ENCODE assay signal across 9 cellular contexts in genomic region chr20:41524980-41525613, GRCh38.
DNase-seq lines count a peak whose midpoint lies in the region; ATAC-seq and TF ChIP-seq lines count a peak whose summit lies in the region.
"Had no signal": no experiment of that assay in that cellular context is flagged by ENCODE, and none has a peak within 500 bp of the region (broad histone marks: within the 10 kb centered on the region; RNA-seq: fewer than 3 reads in every experiment).

No MANE protein-coding gene starts in this region.

- peaks cover 3 to 14% (median 9%) of the 10 kb centered on the region in 4 donors for H3K4me1 ChIP-seq in upper lobe of left lung

- H3K27ac Mint-ChIP-seq in activated CD8-positive, alpha-beta T cell treated with anti-CD3 and anti-CD28 coated beads for 36 hours: peak overlapping the region; percentile 47
- no peak overlapping the region for H3K27ac Mint-ChIP-seq in activated CD8-positive, alpha-beta T cell treated with anti-CD3 and anti-CD28 coated beads, Interleukin-2, amount 10 ng/mL, durations not matched to agents 7 days and 5 days
- H3K27ac Mint-ChIP-seq in activated CD4-positive, alpha-beta memory T cell treated with anti-CD3 and anti-CD28 coated beads, Interleukin-2, amount 10 ng/mL, durations not matched to agents 7 days and 5 days: no peak overlapping the region

- ATAC-seq in activated CD8-positive, alpha-beta T cell treated with anti-CD3 and anti-CD28 coated beads for 36 hours: no peak
- ATAC-seq in activated CD8-positive, alpha-beta T cell treated with anti-CD3 and anti-CD28 coated beads, Interleukin-2, amount 10 ng/mL, durations not matched to agents 7 days and 5 days: no peak
- ATAC-seq in upper lobe of left lung (ENCODE audit: low FRiP score in 2 of 2) (peak; percentile 55 to 78), GM18870 (IDR thresholded peaks at IDR 0.05; ENCODE audit: unreplicated experiment) (no peak)

- no peak for TF ChIP-seq POLR2A in upper lobe of left lung (IDR thresholded peaks at IDR 0.05)

- TF ChIP-seq EP300 in upper lobe of left lung (IDR thresholded peaks at IDR 0.05): no peak

- H3K27me3 Mint-ChIP-seq in activated CD8-positive, alpha-beta T cell treated with anti-CD3 and anti-CD28 coated beads for 36 hours: no peaks in the 10 kb centered on the region
- no peaks in the 10 kb centered on the region for H3K27me3 Mint-ChIP-seq in activated CD8-positive, alpha-beta T cell treated with anti-CD3 and anti-CD28 coated beads, Interleukin-2, amount 10 ng/mL, durations not matched to agents 7 days and 5 days (ENCODE audit: low read depth)
- H3K27me3 Mint-ChIP-seq in activated CD4-positive, alpha-beta memory T cell treated with anti-CD3 and anti-CD28 coated beads, Interleukin-2, amount 10 ng/mL, durations not matched to agents 7 days and 5 days: no peaks in the 10 kb centered on the region

- H3K4me3 Mint-ChIP-seq in activated CD8-positive, alpha-beta T cell treated with anti-CD3 and anti-CD28 coated beads for 36 hours: no peak overlapping the region
- H3K4me3 Mint-ChIP-seq in activated CD8-positive, alpha-beta T cell treated with anti-CD3 and anti-CD28 coated beads, Interleukin-2, amount 10 ng/mL, durations not matched to agents 7 days and 5 days: no peak overlapping the region
- H3K4me3 Mint-ChIP-seq in activated CD4-positive, alpha-beta memory T cell treated with anti-CD3 and anti-CD28 coated beads, Interleukin-2, amount 10 ng/mL, durations not matched to agents 7 days and 5 days: no peak overlapping the region

- WGBS in upper lobe of left lung, 2 donors: 41 to 45% methylated on average over 6 of the region's 6 CpGs

- no peak overlapping the region for H3K27ac ChIP-seq in upper lobe of left lung

- no peaks in the 10 kb centered on the region for H3K27me3 ChIP-seq in upper lobe of left lung

- no peaks in the 10 kb centered on the region for H3K36me3 ChIP-seq in upper lobe of left lung

- DNase-seq in activated CD8-positive, alpha-beta T cell treated with anti-CD3 and anti-CD28 coated beads for 36 hours: no peak
- no peak for DNase-seq in activated CD8-positive, alpha-beta T cell treated with anti-CD3 and anti-CD28 coated beads, Interleukin-2, amount 10 ng/mL, durations not matched to agents 7 days and 5 days
- DNase-seq in cerebellar nuclear complex (lab: John Stamatoyannopoulos, UW) (peak; percentile 40 to 85), medulla oblongata (ENCODE audit: extremely low spot score) (peak; percentile 30), upper lobe of left lung (peak in 1 of 2 donors; percentile 80), mesenteric fat pad (ENCODE audit: low spot score) (no peak)
- DNase-seq in activated CD4-positive, alpha-beta memory T cell treated with anti-CD3 and anti-CD28 coated beads, Interleukin-2, amount 10 ng/mL, durations not matched to agents 7 days and 5 days: no peak
- DNase-seq: activated naive CD4-positive, alpha-beta T cell treated with anti-CD3 and anti-CD28 coated beads, Interleukin-2, amount 50 U/mL, for 16 hours had no signal

- H3K9me3 ChIP-seq in upper lobe of left lung: no peaks in the 10 kb centered on the region

- H3K9me3 Mint-ChIP-seq in activated CD8-positive, alpha-beta T cell treated with anti-CD3 and anti-CD28 coated beads for 36 hours: no peaks in the 10 kb centered on the region
- no peaks in the 10 kb centered on the region for H3K9me3 Mint-ChIP-seq in activated CD8-positive, alpha-beta T cell treated with anti-CD3 and anti-CD28 coated beads, Interleukin-2, amount 10 ng/mL, durations not matched to agents 7 days and 5 days (ENCODE audit: insufficient read depth)
- H3K9me3 Mint-ChIP-seq in activated CD4-positive, alpha-beta memory T cell treated with anti-CD3 and anti-CD28 coated beads, Interleukin-2, amount 10 ng/mL, durations not matched to agents 7 days and 5 days: no peaks in the 10 kb centered on the region

- peaks cover 12% of the 10 kb centered on the region for H3K36me3 Mint-ChIP-seq in activated CD8-positive, alpha-beta T cell treated with anti-CD3 and anti-CD28 coated beads for 36 hours (ENCODE audit: low read depth)
- peaks cover 16% of the 10 kb centered on the region for H3K36me3 Mint-ChIP-seq in activated CD8-positive, alpha-beta T cell treated with anti-CD3 and anti-CD28 coated beads, Interleukin-2, amount 10 ng/mL, durations not matched to agents 7 days and 5 days (ENCODE audit: low read depth)
- peaks cover 10% of the 10 kb centered on the region for H3K36me3 Mint-ChIP-seq in activated CD4-positive, alpha-beta memory T cell treated with anti-CD3 and anti-CD28 coated beads, Interleukin-2, amount 10 ng/mL, durations not matched to agents 7 days and 5 days (ENCODE audit: low read depth)

- H3K4me1 Mint-ChIP-seq in activated CD8-positive, alpha-beta T cell treated with anti-CD3 and anti-CD28 coated beads for 36 hours (ENCODE audit: low read depth): peaks cover 29% of the 10 kb centered on the region
- H3K4me1 Mint-ChIP-seq in activated CD8-positive, alpha-beta T cell treated with anti-CD3 and anti-CD28 coated beads, Interleukin-2, amount 10 ng/mL, durations not matched to agents 7 days and 5 days (ENCODE audit: low read depth): peaks cover 2% of the 10 kb centered on the region
- no peaks in the 10 kb centered on the region for H3K4me1 Mint-ChIP-seq in activated CD4-positive, alpha-beta memory T cell treated with anti-CD3 and anti-CD28 coated beads, Interleukin-2, amount 10 ng/mL, durations not matched to agents 7 days and 5 days

- intact Hi-C loops in activated CD8-positive, alpha-beta T cell treated with anti-CD3 and anti-CD28 coated beads for 36 hours (cut with micrococcal nuclease): no loop called here

- POLR2A ChIA-PET in activated CD8-positive, alpha-beta T cell treated with anti-CD3 and anti-CD28 coated beads for 36 hours (lab: Charles Lee): no interaction called here
- POLR2A ChIA-PET in activated CD8-positive, alpha-beta T cell treated with anti-CD3 and anti-CD28 coated beads, Interleukin-2, amount 10 ng/mL, durations not matched to agents 7 days and 5 days (lab: Charles Lee): interaction anchor here (0.5 kb wide), 1 partner anchor 83 kb away, joined by 3 read pairs; no protein-coding TSS in a partner anchor
- POLR2A ChIA-PET in activated CD4-positive, alpha-beta memory T cell treated with anti-CD3 and anti-CD28 coated beads, Interleukin-2, amount 10 ng/mL, durations not matched to agents 7 days and 5 days (lab: Charles Lee): no interaction called here

- CTCF ChIA-PET in activated CD8-positive, alpha-beta T cell treated with anti-CD3 and anti-CD28 coated beads for 36 hours (lab: Charles Lee): interaction anchor here (1.0 to 1.1 kb wide), 2 partner anchors 8 to 15 kb away, joined by 3 read pairs; no protein-coding TSS in a partner anchor
- CTCF ChIA-PET in activated CD8-positive, alpha-beta T cell treated with anti-CD3 and anti-CD28 coated beads, Interleukin-2, amount 10 ng/mL, durations not matched to agents 7 days and 5 days (lab: Charles Lee): no interaction called here
- CTCF ChIA-PET in activated CD4-positive, alpha-beta memory T cell treated with anti-CD3 and anti-CD28 coated beads, Interleukin-2, amount 10 ng/mL, durations not matched to agents 7 days and 5 days (lab: Charles Lee): no interaction called here

- H3K4me3 ChIP-seq in upper lobe of left lung: no peak overlapping the region

- TF ChIP-seq CTCF in activated CD8-positive, alpha-beta T cell treated with anti-CD3 and anti-CD28 coated beads for 36 hours (IDR thresholded peaks at IDR 0.05): no peak
- no peak for TF ChIP-seq CTCF in upper lobe of left lung (IDR thresholded peaks at IDR 0.05)

Comparison
In these comparisons a context has a peak if more than half of its experiments do, and no peak if none do; other contexts are left out.
1. ATAC-seq: peak in upper lobe of left lung (2 of 2); none in activated CD8-positive, alpha-beta T cell treated with anti-CD3 and anti-CD28 coated beads for 36 hours (single experiment), activated CD8-positive, alpha-beta T cell treated with anti-CD3 and anti-CD28 coated beads, Interleukin-2, amount 10 ng/mL, durations not matched to agents 7 days and 5 days (single experiment) and GM18870 (single experiment).
2. DNase-seq: peak in cerebellar nuclear complex (2 of 2) and medulla oblongata (single experiment); none in activated CD8-positive, alpha-beta T cell treated with anti-CD3 and anti-CD28 coated beads for 36 hours (single experiment), activated CD8-positive, alpha-beta T cell treated with anti-CD3 and anti-CD28 coated beads, Interleukin-2, amount 10 ng/mL, durations not matched to agents 7 days and 5 days (single experiment), activated CD4-positive, alpha-beta memory T cell treated with anti-CD3 and anti-CD28 coated beads, Interleukin-2, amount 10 ng/mL, durations not matched to agents 7 days and 5 days (single experiment) and mesenteric fat pad (single experiment).